In genomic region chr12:126727656-126728055, GRCh38 we compare ENCODE assay signal across 12 cellular contexts.
"Had no signal": no experiment of that assay in that cellular context is flagged by ENCODE, and none has a peak within 500 bp of the region (broad histone marks: within the 10 kb centered on the region; RNA-seq: fewer than 3 reads in every experiment).

No MANE protein-coding gene starts in this region.

- H3K4me3 ChIP-seq: right atrium auricular region, tibial nerve had no signal

- H3K4me3 Mint-ChIP-seq: activated B cell treated with CpG ODN at 0.5 μM for 24 hours; activated CD4-positive, alpha-beta T cell treated with anti-CD3 and anti-CD28 coated beads, Interleukin-2, amount 10 ng/mL, durations not matched to agents 24 days and 14 days; stimulated activated memory B cell treated with anti-CD40 and anti-IgM and Interleukin-4, amounts not matched to agents 10 μg/mL and 1 μg/mL and 100 μg/mL, for 72 hours; T-helper 1 cell treated with Interleukin-12 subunit alpha and Interleukin-12 subunit beta and Interleukin-4 antibody, amounts not matched to agents 30 μg/mL and 1 μg/mL, for 36 hours had no signal

- H3K9me3 Mint-ChIP-seq: activated B cell treated with CpG ODN at 0.5 μM for 24 hours; activated CD4-positive, alpha-beta T cell treated with anti-CD3 and anti-CD28 coated beads, Interleukin-2, amount 10 ng/mL, durations not matched to agents 24 days and 14 days; activated T-helper 2 cell treated with anti-CD3 and anti-CD28 coated beads, Interferon-gamma antibody, Interleukin-2, Interleukin-4, amounts not matched to agents 10 μg/mL and 5 μg/mL and 100 μg/mL, durations not matched to agents 14 hours and 24 hours and 36 hours had no signal

- H3K9me3 ChIP-seq: right atrium auricular region, tibial nerve had no signal

- H3K27me3 ChIP-seq: foreskin keratinocyte had no signal

- H2AFZ ChIP-seq: parathyroid adenoma had no signal

- H3K4me1 ChIP-seq: foreskin keratinocyte, parathyroid adenoma, right atrium auricular region had no signal

- H3K79me2 ChIP-seq: parathyroid adenoma had no signal

- H3K27ac Mint-ChIP-seq: activated B cell treated with CpG ODN at 0.5 μM for 24 hours; activated CD4-positive, alpha-beta T cell treated with anti-CD3 and anti-CD28 coated beads, Interleukin-2, amount 10 ng/mL, durations not matched to agents 24 days and 14 days; activated T-helper 2 cell treated with anti-CD3 and anti-CD28 coated beads, Interferon-gamma antibody, Interleukin-2, Interleukin-4, amounts not matched to agents 10 μg/mL and 5 μg/mL and 100 μg/mL, durations not matched to agents 14 hours and 24 hours and 36 hours; stimulated activated memory B cell treated with anti-CD40 and anti-IgM and Interleukin-4, amounts not matched to agents 10 μg/mL and 1 μg/mL and 100 μg/mL, for 72 hours; T-helper 1 cell treated with Interleukin-12 subunit alpha and Interleukin-12 subunit beta and Interleukin-4 antibody, amounts not matched to agents 30 μg/mL and 1 μg/mL, for 36 hours had no signal

- H3K36me3 ChIP-seq: right atrium auricular region, tibial nerve had no signal

- H3K36me3 Mint-ChIP-seq: stimulated activated memory B cell treated with anti-CD40 and anti-IgM and Interleukin-4, amounts not matched to agents 10 μg/mL and 1 μg/mL and 100 μg/mL, for 72 hours had no signal

- DNase-seq: activated B cell treated with CpG ODN at 0.5 μM for 24 hours; activated CD4-positive, alpha-beta T cell treated with anti-CD3 and anti-CD28 coated beads, Interleukin-2, amount 10 ng/mL, durations not matched to agents 24 days and 14 days; activated CD8-positive, alpha-beta memory T cell treated with anti-CD3 and anti-CD28 coated beads for 24 hours; activated naive CD4-positive, alpha-beta T cell treated with anti-CD3 and anti-CD28 coated beads, Interleukin-2, amount 50 U/mL, for 16 hours; foreskin keratinocyte; kidney glomerular epithelial cell had no signal

- H3K4me1 Mint-ChIP-seq: activated B cell treated with CpG ODN at 0.5 μM for 24 hours; activated CD4-positive, alpha-beta T cell treated with anti-CD3 and anti-CD28 coated beads, Interleukin-2, amount 10 ng/mL, durations not matched to agents 24 days and 14 days; stimulated activated memory B cell treated with anti-CD40 and anti-IgM and Interleukin-4, amounts not matched to agents 10 μg/mL and 1 μg/mL and 100 μg/mL, for 72 hours had no signal

- H3K9ac ChIP-seq: parathyroid adenoma had no signal

- H3K27ac ChIP-seq: foreskin keratinocyte, parathyroid adenoma, right atrium auricular region, tibial nerve had no signal
